Comparison of ENCODE assay signal across 8 cellular contexts in the genomic region with DNA sequence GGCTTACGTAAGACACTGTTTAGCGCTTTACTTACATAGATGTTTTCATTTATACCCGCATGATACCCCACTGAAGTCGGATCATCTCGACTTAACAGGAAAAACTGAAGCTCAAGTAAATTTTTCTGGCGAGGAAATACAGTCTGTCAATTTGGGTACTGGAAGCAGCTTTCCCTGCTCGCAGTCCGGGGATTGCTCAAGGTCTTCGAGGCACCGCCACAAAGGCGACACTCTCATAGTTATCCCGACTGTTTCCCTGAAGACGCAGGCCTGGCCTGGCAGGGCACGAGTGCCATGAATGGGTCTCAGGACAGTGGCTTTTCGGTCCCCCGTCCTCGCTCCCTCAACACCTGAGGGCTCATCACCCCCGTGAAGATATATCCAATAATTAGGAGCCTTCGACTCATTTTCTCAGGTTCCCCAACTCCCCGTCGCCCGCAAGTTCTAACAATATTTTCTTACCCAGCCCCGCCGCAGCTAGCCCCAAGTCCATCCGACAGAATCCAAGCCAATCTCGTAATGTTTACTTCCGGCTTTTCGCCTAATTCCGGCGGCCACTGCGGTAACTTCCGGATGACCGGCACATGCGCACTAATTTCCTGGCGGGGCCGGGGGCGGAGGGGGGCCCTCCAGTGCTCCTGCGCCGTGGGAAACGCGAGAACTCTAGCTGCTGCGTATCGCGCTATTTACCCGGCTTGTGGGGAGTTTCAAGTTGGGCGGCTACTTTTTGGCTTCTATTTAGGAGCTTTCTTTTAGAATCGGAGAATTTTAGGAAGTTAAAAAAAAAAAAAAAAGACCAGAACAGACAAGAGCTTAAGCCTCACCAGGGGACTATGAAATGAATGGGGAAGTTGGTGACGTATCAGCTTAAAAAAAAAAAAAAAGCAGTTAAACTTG. TPM values are rescaled to one million over a fixed set of nuclear protein-coding genes. Genes with fewer than 3 reads are reported as not detected.
DNase-seq lines count a peak whose midpoint lies in the region; ATAC-seq and TF ChIP-seq lines count a peak whose summit lies in the region.

A gene (minus strand): TSS at position 521 of the 897 bp plus-strand sequence. CDS start 3,787 bp downstream, outside the sequence.

- H3K4me1 ChIP-seq in parathyroid adenoma (peaks cover 2% of the 10 kb centered on the region), tibial nerve (peaks cover 0 to 54% (median 23%) of the 10 kb centered on the region in 4 donors)

- intact Hi-C loops in Right ventricle myocardium superior (cut with DNase I), result no loop called here

- ATAC-seq in HG02759 (IDR thresholded peaks at IDR 0.05; ENCODE audit: unreplicated experiment), result peak; percentile 76
- ATAC-seq in Right ventricle myocardium superior (ENCODE audit: poor library complexity), result peak; percentile 96

- TF ChIP-seq POLR2A in tibial nerve (IDR thresholded peaks at IDR 0.05), result peak; percentile 71 to 80

- H3K27ac ChIP-seq in parathyroid adenoma (peak within 1 kb of the TSS; percentile 78), tibial nerve (peak within 1 kb of the TSS; percentile 87 to 95 (median 92))

- H3K4me2 ChIP-seq in parathyroid adenoma (ENCODE audit: low read length), result peak within 1 kb of the TSS; percentile 79

- H3K36me3 ChIP-seq in parathyroid adenoma (ENCODE audit: control insufficient read depth, insufficient read depth, low read length) (no peaks in the 10 kb centered on the region), tibial nerve (peaks cover 0 to 17% (median 0%) of the 10 kb centered on the region in 3 donors)

- peak within 1 kb of the TSS; percentile 65 for H3K9ac ChIP-seq in parathyroid adenoma

- H3K27me3 ChIP-seq in parathyroid adenoma (ENCODE audit: control insufficient read depth, insufficient read depth, low read length) (no peaks in the 10 kb centered on the region), tibial nerve (no peaks in the 10 kb centered on the region)

- no peak for TF ChIP-seq CTCF in GM12864 (IDR thresholded peaks at IDR 0.05; ENCODE audit: low read depth, low read length, missing control alignments)
- TF ChIP-seq CTCF in parathyroid adenoma (IDR thresholded peaks at IDR 0.05), result no peak
- TF ChIP-seq CTCF in tibial nerve (IDR thresholded peaks at IDR 0.05), result peak in 1 of 5 experiments; percentile 18

- peak; percentile 94 to 95 for TF ChIP-seq EP300 in tibial nerve (IDR thresholded peaks at IDR 0.05)

- WGBS in tibial nerve, 2 donors, result 0 to 1% methylated on average over 48 of the region's 48 CpGs

- H3K79me2 ChIP-seq in parathyroid adenoma, result peaks cover 15% of the 10 kb centered on the region

- H3K4me3 ChIP-seq in GM12864 (ENCODE audit: low read depth, low read length) (peak within 1 kb of the TSS; percentile 90), parathyroid adenoma (ENCODE audit: low read depth, low read length) (peak within 1 kb of the TSS; percentile 90), tibial nerve (peak within 1 kb of the TSS; percentile 51 to 90 (median 82))

- no peaks in the 10 kb centered on the region for H3K9me3 ChIP-seq in parathyroid adenoma (ENCODE audit: control insufficient read depth, low read length)
- no peaks in the 10 kb centered on the region for H3K9me3 ChIP-seq in tibial nerve

- peak within 1 kb of the TSS; percentile 82 for H2AFZ ChIP-seq in parathyroid adenoma

- DNase-seq in GM12864 (ENCODE audit: low read depth) (peak; percentile 88), NCI-H1417 (lab: John Stamatoyannopoulos, UW) (peak; percentile 82 to 93 (median 91)), SW 1271 (lab: John Stamatoyannopoulos, UW) (peak; percentile 86 to 96), Right ventricle myocardium superior (peak; percentile 95), tibial nerve (ENCODE audit: low spot score in 2 of 2) (peak; percentile 86 to 88)
- peak; percentile 85 for DNase-seq in activated naive CD8-positive, alpha-beta T cell treated with anti-CD3 and anti-CD28 coated beads, Interleukin-2, amount 50 U/mL, for 16 hours (ENCODE audit: low read depth, low spot score)

RNA-seq across cellular contexts. Expression of the gene that starts here (rescaled TPM):
- total RNA-seq in Right ventricle myocardium superior (50.1 TPM), tibial nerve (10 to 100 TPM; 68.2 to 76.8 (median 71.1) TPM)

Comparison
In these comparisons a context has a peak if more than half of its experiments do, and no peak if none do; other contexts are left out.
1. Peak in every context shown above with its lines: DNase-seq, ATAC-seq, H3K4me3 ChIP-seq and H3K27ac ChIP-seq.